Comparison of ENCODE assay signal across 8 cellular contexts in genomic region chr4:42397256-42397634, GRCh38. TPM values are rescaled to one million over a fixed set of nuclear protein-coding genes. Genes with fewer than 3 reads are reported as not detected.
A peak's percentile ranks its signal among the peaks of the same experiment; 100 is the strongest.
DNase-seq lines count a peak whose midpoint lies in the region; ATAC-seq, FAIRE-seq and TF ChIP-seq lines count a peak whose summit lies in the region.

TSS of gene SHISA3 (plus strand) at chr4:42397488. CDS start at chr4:42398057, 569 bp downstream.

- peak within 1 kb of the TSS in 1 of 2 donors; percentile 20 for H3K27ac ChIP-seq in ascending aorta
- no peak within 1 kb of the TSS for H3K27ac ChIP-seq in keratinocyte (ENCODE audit: control insufficient read depth, insufficient read depth, low read length)
- H3K27ac ChIP-seq in stomach smooth muscle (ENCODE audit: low read length), result no peak within 1 kb of the TSS

- no peak within 1 kb of the TSS for H2AFZ ChIP-seq in keratinocyte (ENCODE audit: control insufficient read depth, low read length)

- H3K9ac ChIP-seq in keratinocyte (ENCODE audit: control insufficient read depth, extremely low read depth, insufficient read depth, low read length), result no peak within 1 kb of the TSS
- no peak within 1 kb of the TSS for H3K9ac ChIP-seq in stomach smooth muscle (ENCODE audit: low read length in 2 of 2)

- ATAC-seq in GM21515 (IDR thresholded peaks at IDR 0.05; ENCODE audit: unreplicated experiment) (peak; percentile 44), GM21360 (IDR thresholded peaks at IDR 0.05; ENCODE audit: unreplicated experiment) (no peak)

- H3K36me3 ChIP-seq in ascending aorta (no peaks in the 10 kb centered on the region), keratinocyte (ENCODE audit: control insufficient read depth in 2 of 2, extremely low read depth in 1 of 2, insufficient read depth in 2 of 2, low read length in 2 of 2) (no peaks in the 10 kb centered on the region), stomach smooth muscle (ENCODE audit: control insufficient read depth in 2 of 2, insufficient read depth in 2 of 2, low read length in 2 of 2) (no peaks in the 10 kb centered on the region)

- H3K4me2 ChIP-seq in keratinocyte (ENCODE audit: control insufficient read depth, extremely low read depth, insufficient read depth, low read depth, low read length), result peak within 1 kb of the TSS; percentile 51

- no peaks in the 10 kb centered on the region for H4K20me1 ChIP-seq in keratinocyte (ENCODE audit: control insufficient read depth, extremely low read depth, insufficient read depth, low read length)

- H3K9me3 ChIP-seq in ascending aorta (no peaks in the 10 kb centered on the region), keratinocyte (ENCODE audit: control insufficient read depth, low read depth, low read length) (no peaks in the 10 kb centered on the region), stomach smooth muscle (ENCODE audit: control insufficient read depth in 2 of 2, low read length in 2 of 2) (no peaks in the 10 kb centered on the region)

- TF ChIP-seq CTCF in ascending aorta (IDR thresholded peaks at IDR 0.05), result no peak
- TF ChIP-seq CTCF in keratinocyte (optimal IDR thresholded peaks at IDR 0.05 in 1 of 3, IDR thresholded peaks at IDR 0.05 in 1 of 3, conservative IDR thresholded peaks at IDR 0.05 in 1 of 3; ENCODE audit: extremely low read depth in 1 of 3, insufficient read depth in 2 of 3, low read length in 3 of 3), result no peak

- dilution Hi-C loops in keratinocyte (cut with MboI; ENCODE audit: extremely low pct_ligation_motif_present, low sequenced_read_pairs), result no loop called here

- no peaks in the 10 kb centered on the region for H3K9me1 ChIP-seq in keratinocyte (ENCODE audit: control insufficient read depth, extremely low read depth, insufficient read depth, low read length)

- no peaks in the 10 kb centered on the region for H3K27me3 ChIP-seq in ascending aorta
- H3K27me3 ChIP-seq in keratinocyte (ENCODE audit: control insufficient read depth, extremely low read depth, insufficient read depth, low read length), result peaks cover 55% of the 10 kb centered on the region
- peaks cover 29 to 48% of the 10 kb centered on the region in 2 donors for H3K27me3 ChIP-seq in stomach smooth muscle (ENCODE audit: control insufficient read depth in 1 of 2, insufficient read depth in 2 of 2, low read length in 2 of 2)

- peaks cover 0 to 12% of the 10 kb centered on the region in 2 donors for H3K4me1 ChIP-seq in ascending aorta
- H3K4me1 ChIP-seq in keratinocyte (ENCODE audit: control insufficient read depth, extremely low read depth, insufficient read depth, low read length), result no peaks in the 10 kb centered on the region
- H3K4me1 ChIP-seq in stomach smooth muscle (ENCODE audit: control insufficient read depth, insufficient read depth, low read length), result peaks cover 16% of the 10 kb centered on the region

- no peaks in the 10 kb centered on the region for H3K79me2 ChIP-seq in keratinocyte (ENCODE audit: control insufficient read depth, insufficient read depth, low read length)

- no peak for FAIRE-seq in keratinocyte (lab: Jason Lieb, UNC)

- DNase-seq in ELF-1 (ENCODE audit: low read depth, low spot score) (peak; percentile 87), M059J (ENCODE audit: low read depth) (peak; percentile 39), ascending aorta (ENCODE audit: low spot score in 2 of 2) (peak in 1 of 2 donors; percentile 66), keratinocyte (ENCODE audit: low read depth, low spot score) (no peak), NCI-H446 (lab: John Stamatoyannopoulos, UW) (no peak)

- intact Hi-C loops in ascending aorta (cut with DNase I), result loop anchor here (10.0 kb wide), 1 partner anchor 1552 kb away; no protein-coding TSS in a partner anchor

- H3K4me3 ChIP-seq in ascending aorta (peak within 1 kb of the TSS; percentile 54 to 63), keratinocyte (ENCODE audit: control insufficient read depth in 2 of 3, extremely low read depth in 1 of 3, insufficient read depth in 2 of 3, low read depth in 1 of 3, low read length in 3 of 3) (peak within 1 kb of the TSS in 2 of 3 experiments; percentile 7 to 29), stomach smooth muscle (ENCODE audit: low read length in 2 of 2) (peak within 1 kb of the TSS; percentile 40 to 74)

RNA-seq across cellular contexts. Expression of gene SHISA3, which starts in this region (rescaled TPM):
- 0.20 and 1.1 TPM in 2 replicates for total RNA-seq in M059J (2014; rRNA removed; shearing (Covaris generic))
- total RNA-seq in ascending aorta, result 23.6 TPM
- polyA plus RNA-seq in keratinocyte, result not detected in 3 replicates
- polyA plus RNA-seq in keratinocyte (2011; ENCODE audit: low read depth), result not detected
- polyA plus RNA-seq in keratinocyte (2011; cell fraction: cytosol; rRNA removed), result not detected in 2 replicates
- not detected in 2 replicates for polyA plus RNA-seq in keratinocyte (2011; cell fraction: nucleus; rRNA removed)
- polyA plus RNA-seq in keratinocyte (2012; ENCODE audit: low replicate concordance), result not detected in 2 replicates
- not detected in 3 replicates for polyA minus RNA-seq in keratinocyte
- polyA minus RNA-seq in keratinocyte (2011; cell fraction: cytosol; rRNA and poly(A)+ RNA removed), result not detected
- not detected in 2 replicates for polyA minus RNA-seq in keratinocyte (2011; cell fraction: nucleus; rRNA and poly(A)+ RNA removed)

Comparison
In these comparisons a context has a peak if more than half of its experiments do, and no peak if none do; other contexts are left out.
1. RNA of gene SHISA3 (total RNA-seq): 23.6 TPM in ascending aorta (single experiment); 0.20 to 1.1 TPM in M059J; every median in the first group is over 10 times any median in the second.
2. DNase-seq: peak in ELF-1 (single experiment) and M059J (single experiment); none in keratinocyte (single experiment) and NCI-H446 (0 of 2).
3. Peak in every context shown above with its lines, with median percentiles within 50 percentile points of each other: H3K4me3 ChIP-seq.